Comparison of ENCODE assay signal across 8 cellular contexts in genomic region chr19:12550951-12551832, GRCh38. TPM values are rescaled to one million over a fixed set of nuclear protein-coding genes. Genes with fewer than 3 reads are reported as not detected.
DNase-seq lines count a peak whose midpoint lies in the region; ATAC-seq and TF ChIP-seq lines count a peak whose summit lies in the region.

Gene ZNF564, minus strand, starts transcription at chr19:12551482. Its CDS starts 150 bp downstream, at chr19:12551332.

- H3K4me1 ChIP-seq in BE2C = no peaks in the 10 kb centered on the region

- no peaks in the 10 kb centered on the region for H3K27me3 ChIP-seq in BE2C

- H3K9me3 ChIP-seq in BE2C = no peaks in the 10 kb centered on the region

- ATAC-seq in HG03460 (IDR thresholded peaks at IDR 0.05; ENCODE audit: unreplicated experiment) = peak; percentile 94

- no peaks in the 10 kb centered on the region; the same call in 1 of the 2 replicates for H3K36me3 ChIP-seq in BE2C

- TF ChIP-seq CTCF in BE2C (IDR thresholded peaks at IDR 0.05; ENCODE audit: low read depth, low read length) = no peak
- no peak for TF ChIP-seq CTCF in coronary artery (IDR thresholded peaks at IDR 0.05)

- peak within 1 kb of the TSS; percentile 94 to 99 for H3K27ac ChIP-seq in coronary artery

- DNase-seq in BE2C (peak; percentile 97), GM19240 (ENCODE audit: insufficient read length, low spot score) (peak; percentile 97), NCI-H526 (lab: John Stamatoyannopoulos, UW) (peak; percentile 97 to 99), coronary artery (ENCODE audit: low spot score) (peak; percentile 99), left kidney (ENCODE audit: low read depth, low spot score) (peak; percentile 100)
- peak; percentile 93 for DNase-seq in activated CD4-positive, alpha-beta T cell treated with anti-CD3 and anti-CD28 coated beads for 48 hours
- DNase-seq in stimulated activated CD4-positive, alpha-beta T cell treated with anti-CD3 and anti-CD28 coated beads, Interleukin-2, amount 100 ng/mL, for 24 hours = peak; percentile 85 to 91

- H3K4me3 ChIP-seq in BE2C (ENCODE audit: low read depth, low read length) = peak within 1 kb of the TSS; percentile 94
- peak within 1 kb of the TSS; percentile 98 for H3K4me3 ChIP-seq in coronary artery

RNA-seq across cellular contexts. Expression of gene ZNF564, which starts in this region (rescaled TPM):
- polyA plus RNA-seq in BE2C (2012; ENCODE audit: insufficient read depth, insufficient read length, low read depth) = 3.0 TPM

Comparison
In these comparisons a context has a peak if more than half of its experiments do, and no peak if none do; other contexts are left out.
1. Peak in every context shown above with its lines: DNase-seq, ATAC-seq, H3K4me3 ChIP-seq and H3K27ac ChIP-seq.